Comparison of ENCODE assay signal across 18 cellular contexts in the genomic region with DNA sequence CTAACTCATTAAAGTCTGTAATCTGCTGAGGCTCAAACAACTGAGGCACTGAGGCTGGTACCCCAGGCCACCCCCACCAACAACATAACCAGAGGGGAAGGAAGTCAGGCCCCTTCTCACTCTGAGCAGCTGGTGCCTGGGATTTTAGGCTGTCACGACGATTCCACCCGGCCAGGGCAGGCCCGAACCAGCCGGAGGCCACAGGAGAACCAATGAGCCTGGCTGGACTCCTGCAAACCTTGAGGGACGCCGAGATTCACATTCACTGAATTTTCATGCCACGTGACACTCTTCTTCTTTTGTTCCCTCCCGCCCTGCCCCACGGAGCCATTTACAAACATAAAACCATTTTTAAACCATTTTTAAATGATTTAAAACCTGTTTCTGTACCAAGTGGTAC. TPM values are rescaled to one million over a fixed set of nuclear protein-coding genes. Genes with fewer than 3 reads are reported as not detected.
A peak's percentile ranks its signal among the peaks of the same experiment; 100 is the strongest.
DNase-seq lines count a peak whose midpoint lies in the region; ATAC-seq and TF ChIP-seq lines count a peak whose summit lies in the region.
"Had no signal": no experiment of that assay in that cellular context is flagged by ENCODE, and none has a peak within 500 bp of the region (broad histone marks: within the 10 kb centered on the region; RNA-seq: fewer than 3 reads in every experiment).

No MANE protein-coding gene starts in this region.

- peaks cover 50% of the 10 kb centered on the region for H3K4me1 Mint-ChIP-seq in neural progenitor cell
- no peaks in the 10 kb centered on the region for H3K4me1 Mint-ChIP-seq in activated CD8-positive, alpha-beta T cell treated with anti-CD3 and anti-CD28 coated beads for 36 hours (ENCODE audit: low read depth)
- H3K4me1 Mint-ChIP-seq: activated CD4-positive, alpha-beta memory T cell treated with anti-CD3 and anti-CD28 coated beads, Interleukin-2, amount 10 ng/mL, durations not matched to agents 7 days and 5 days had no signal

- intact Hi-C loops in left ventricle myocardium inferior (cut with micrococcal nuclease) = no loop called here
- intact Hi-C loops in activated CD8-positive, alpha-beta T cell treated with anti-CD3 and anti-CD28 coated beads for 36 hours (cut with micrococcal nuclease) = no loop called here

- H3F3A ChIP-seq in neural progenitor cell (ENCODE audit: low read depth) = no peaks in the 10 kb centered on the region

- CTCF ChIA-PET in activated CD8-positive, alpha-beta T cell treated with anti-CD3 and anti-CD28 coated beads for 36 hours (lab: Charles Lee) = no interaction called here

- H3K9me3 ChIP-seq in RWPE2 (ENCODE audit: severe bottlenecking) = no peaks in the 10 kb centered on the region
- H3K9me3 ChIP-seq in left ventricle myocardium inferior (replicated peaks) = no peaks in the 10 kb centered on the region
- no peaks in the 10 kb centered on the region for H3K9me3 ChIP-seq in neural progenitor cell (ENCODE audit: low read depth)
- H3K9me3 ChIP-seq: ascending aorta, SK-N-SH had no signal

- no peaks in the 10 kb centered on the region for H3K9me3 Mint-ChIP-seq in neural progenitor cell
- H3K9me3 Mint-ChIP-seq in activated CD8-positive, alpha-beta T cell treated with anti-CD3 and anti-CD28 coated beads for 36 hours = no peaks in the 10 kb centered on the region
- H3K9me3 Mint-ChIP-seq: activated CD4-positive, alpha-beta memory T cell treated with anti-CD3 and anti-CD28 coated beads, Interleukin-2, amount 10 ng/mL, durations not matched to agents 7 days and 5 days had no signal

- peaks cover 5% of the 10 kb centered on the region for H3K27me3 ChIP-seq in RWPE2 (ENCODE audit: insufficient read depth, poor library complexity, severe bottlenecking)
- peaks cover 19% of the 10 kb centered on the region for H3K27me3 ChIP-seq in left ventricle myocardium inferior (ENCODE audit: low read depth)
- H3K27me3 ChIP-seq in neural progenitor cell = no peaks in the 10 kb centered on the region
- H3K27me3 ChIP-seq: ascending aorta had no signal

- H3K27ac Mint-ChIP-seq in neural progenitor cell = peak overlapping the region; percentile 94
- no peak overlapping the region for H3K27ac Mint-ChIP-seq in activated CD8-positive, alpha-beta T cell treated with anti-CD3 and anti-CD28 coated beads for 36 hours
- H3K27ac Mint-ChIP-seq: activated CD4-positive, alpha-beta memory T cell treated with anti-CD3 and anti-CD28 coated beads, Interleukin-2, amount 10 ng/mL, durations not matched to agents 7 days and 5 days; naive thymus-derived CD4-positive, alpha-beta T cell had no signal

- peak overlapping the region; percentile 64 for H3K4me3 Mint-ChIP-seq in neural progenitor cell
- no peak overlapping the region for H3K4me3 Mint-ChIP-seq in activated CD8-positive, alpha-beta T cell treated with anti-CD3 and anti-CD28 coated beads for 36 hours
- H3K4me3 Mint-ChIP-seq: activated CD4-positive, alpha-beta memory T cell treated with anti-CD3 and anti-CD28 coated beads, Interleukin-2, amount 10 ng/mL, durations not matched to agents 7 days and 5 days had no signal

- no peaks in the 10 kb centered on the region for H3K79me2 ChIP-seq in neural progenitor cell (ENCODE audit: low read depth)

- H3K36me3 ChIP-seq in RWPE2 (ENCODE audit: low read depth) (no peaks in the 10 kb centered on the region), left ventricle myocardium inferior (no peaks in the 10 kb centered on the region), neural progenitor cell (no peaks in the 10 kb centered on the region)
- H3K36me3 ChIP-seq: ascending aorta had no signal

- H3K27me3 Mint-ChIP-seq in neural progenitor cell (ENCODE audit: insufficient read depth, low read depth) = peaks cover 6% of the 10 kb centered on the region
- no peaks in the 10 kb centered on the region for H3K27me3 Mint-ChIP-seq in activated CD8-positive, alpha-beta T cell treated with anti-CD3 and anti-CD28 coated beads for 36 hours
- H3K27me3 Mint-ChIP-seq: activated CD4-positive, alpha-beta memory T cell treated with anti-CD3 and anti-CD28 coated beads, Interleukin-2, amount 10 ng/mL, durations not matched to agents 7 days and 5 days had no signal

- no peaks in the 10 kb centered on the region for H4K20me1 ChIP-seq in neural progenitor cell (ENCODE audit: low read depth)

- H3K27ac ChIP-seq in RWPE2 (ENCODE audit: poor library complexity, severe bottlenecking) (no peak overlapping the region), left ventricle myocardium inferior (replicated peaks) (peak overlapping the region; percentile 38), neural progenitor cell (no peak overlapping the region)
- H3K27ac ChIP-seq: ascending aorta, KMS-11 had no signal

- ATAC-seq in RWPE2 (ENCODE audit: low read depth) = no peak
- ATAC-seq in omental fat pad (ENCODE audit: low FRiP score) = no peak
- ATAC-seq in activated CD8-positive, alpha-beta T cell treated with anti-CD3 and anti-CD28 coated beads for 36 hours = no peak
- no peak for ATAC-seq in HG02870 (IDR thresholded peaks at IDR 0.05; ENCODE audit: unreplicated experiment)
- ATAC-seq: naive thymus-derived CD4-positive, alpha-beta T cell had no signal

- H3K4me3 ChIP-seq in RWPE2 (ENCODE audit: severe bottlenecking) (no peak overlapping the region), left ventricle myocardium inferior (no peak overlapping the region), neural progenitor cell (no peak overlapping the region)
- H3K4me3 ChIP-seq: ascending aorta, skin epidermis had no signal

- DNase-seq in AG20443 (ENCODE audit: low spot score) (peak; percentile 66), RWPE2 (ENCODE audit: low spot score) (peak; percentile 12), left ventricle myocardium inferior (no peak), neural progenitor cell (ENCODE audit: low spot score) (peak; percentile 71), omental fat pad (ENCODE audit: low spot score) (no peak), GM19240 (ENCODE audit: insufficient read length, low spot score) (no peak)
- no peak for DNase-seq in activated CD8-positive, alpha-beta T cell treated with anti-CD3 and anti-CD28 coated beads for 36 hours
- DNase-seq: activated CD4-positive, alpha-beta memory T cell treated with anti-CD3 and anti-CD28 coated beads, Interleukin-2, amount 10 ng/mL, durations not matched to agents 7 days and 5 days; activated effector memory CD4-positive, alpha-beta T cell treated with Interleukin-2 at 50 U/mL for 16 hours; Calu3; naive thymus-derived CD4-positive, alpha-beta T cell; NCI-H146; SK-N-SH; stimulated activated naive CD4-positive, alpha-beta T cell treated with Interleukin-2 at 50 U/mL for 16 hours had no signal

- no peak for TF ChIP-seq CTCF in RWPE2 (IDR thresholded peaks at IDR 0.05; ENCODE audit: poor library complexity, severe bottlenecking)
- no peak for TF ChIP-seq CTCF in left ventricle myocardium inferior (IDR thresholded peaks at IDR 0.05; ENCODE audit: borderline replicate concordance)
- TF ChIP-seq CTCF in neural progenitor cell (IDR thresholded peaks at IDR 0.05) = no peak
- TF ChIP-seq CTCF in omental fat pad (IDR thresholded peaks at IDR 0.05) = no peak
- TF ChIP-seq CTCF in activated CD8-positive, alpha-beta T cell treated with anti-CD3 and anti-CD28 coated beads for 36 hours (IDR thresholded peaks at IDR 0.05) = no peak

- H3K4me1 ChIP-seq in RWPE2 (ENCODE audit: insufficient read depth, poor library complexity, severe bottlenecking) (no peaks in the 10 kb centered on the region), left ventricle myocardium inferior (peaks cover 43% of the 10 kb centered on the region), neural progenitor cell (peaks cover 6% of the 10 kb centered on the region)
- H3K4me1 ChIP-seq: ascending aorta had no signal

- no peaks in the 10 kb centered on the region for H3K36me3 Mint-ChIP-seq in neural progenitor cell
- no peaks in the 10 kb centered on the region for H3K36me3 Mint-ChIP-seq in activated CD8-positive, alpha-beta T cell treated with anti-CD3 and anti-CD28 coated beads for 36 hours (ENCODE audit: low read depth)

- H2AFZ ChIP-seq in neural progenitor cell (replicated peaks) = peak overlapping the region; percentile 44

- H3K4me2 ChIP-seq in neural progenitor cell = peak overlapping the region; percentile 48
- H3K4me2 ChIP-seq: KMS-11, SK-N-SH had no signal

- POLR2A ChIA-PET in activated CD8-positive, alpha-beta T cell treated with anti-CD3 and anti-CD28 coated beads for 36 hours (lab: Charles Lee) = no interaction called here

- no peak overlapping the region for H3K9ac ChIP-seq in neural progenitor cell
- H3K9ac ChIP-seq: KMS-11, SK-N-SH had no signal

RNA-seq across cellular contexts. Expression of a gene that starts 48.1 kb away (rescaled TPM):
- total RNA-seq in left ventricle myocardium inferior = 4.0 TPM
- 7.5 TPM in 2 replicates for total RNA-seq in neural progenitor cell (ENCODE audit: low replicate concordance)
- 10 to 100 TPM; 10.0 to 51.1 (median 25.7) TPM for total RNA-seq in omental fat pad
- total RNA-seq in activated CD8-positive, alpha-beta T cell treated with anti-CD3 and anti-CD28 coated beads for 36 hours = 1 to 10 TPM in 1 of 2 experiments, under 1 TPM in 1; 0.72 to 1.1 TPM

Comparison
In these comparisons a context has a peak if more than half of its experiments do, and no peak if none do; other contexts are left out.
1. DNase-seq: peak in AG20443 (single experiment), RWPE2 (single experiment) and neural progenitor cell (single experiment); none in left ventricle myocardium inferior (single experiment), omental fat pad (single experiment), GM19240 (single experiment) and activated CD8-positive, alpha-beta T cell treated with anti-CD3 and anti-CD28 coated beads for 36 hours (single experiment).